Comparison of ENCODE assay signal across 32 cellular contexts in genomic region chr3:73321286-73321685, GRCh38.
"Had no signal": no experiment of that assay in that cellular context is flagged by ENCODE, and none has a peak within 500 bp of the region (broad histone marks: within the 10 kb centered on the region; RNA-seq: fewer than 3 reads in every experiment).

No MANE protein-coding gene starts in this region.

- DNase-seq: activated B cell treated with CpG ODN at 0.5 μM for 24 hours; activated CD4-positive, alpha-beta memory T cell treated with anti-CD3 and anti-CD28 coated beads for 36 hours; activated CD4-positive, alpha-beta T cell treated with anti-CD3 and anti-CD28 coated beads for 4 hours; activated CD4-positive, alpha-beta T cell treated with anti-CD3 and anti-CD28 coated beads, Interleukin-2, amount 10 ng/mL, durations not matched to agents 24 days and 14 days; activated CD4-positive, alpha-beta T cell treated with anti-CD3 and anti-CD28 coated beads, Interleukin-2, amount 50 U/mL, for 1 hour; activated CD4-positive, alpha-beta T cell treated with anti-CD3 and anti-CD28 coated beads, Interleukin-2, amount 50 U/mL, for 4 hours; activated CD4-positive, CD25-positive, alpha-beta regulatory T cell treated with anti-CD3 and anti-CD28 coated beads, Interleukin-2, amount 50 U/mL, for 72 hours; activated CD8-positive, alpha-beta memory T cell treated with anti-CD3 and anti-CD28 coated beads, Interleukin-2, amount 50 U/mL, for 4 hours; activated CD8-positive, alpha-beta T cell treated with anti-CD3 and anti-CD28 coated beads for 36 hours; activated gamma-delta T cell; activated naive CD4-positive, alpha-beta T cell treated with anti-CD3 and anti-CD28 coated beads, Interleukin-2, amount 10 ng/mL, durations not matched to agents 7 days and 5 days; activated naive CD4-positive, alpha-beta T cell treated with Interleukin-2 at 50 U/mL for 16 hours; activated naive CD8-positive, alpha-beta T cell treated with anti-CD3 and anti-CD28 coated beads, Interleukin-2, amount 10 ng/mL, durations not matched to agents 7 days and 5 days; activated naive CD8-positive, alpha-beta T cell treated with anti-CD3 and anti-CD28 coated beads, Interleukin-2, amount 50 U/mL, for 24 hours; activated T-cell treated with anti-CD3 and anti-CD28 coated beads for 4 hours; activated T-cell treated with anti-CD3 and anti-CD28 coated beads, Interleukin-2, amount 50 U/mL, for 1 hour; activated T-cell treated with anti-CD3 and anti-CD28 coated beads, Interleukin-2, amount 50 U/mL, for 4 hours; activated T-cell treated with anti-CD3 and anti-CD28 coated beads, Interleukin-2, amount 50 U/mL, for 72 hours; amygdala; aorta; body of pancreas; brain microvascular endothelial cell; central memory CD4-positive, alpha-beta T cell; T-helper 1 cell; T-helper 2 cell; T-helper 9 cell had no signal

- ATAC-seq: activated CD8-positive, alpha-beta T cell treated with anti-CD3 and anti-CD28 coated beads for 36 hours; activated naive CD8-positive, alpha-beta T cell treated with anti-CD3 and anti-CD28 coated beads, Interleukin-2, amount 50 U/mL, for 24 hours; activated T-cell treated with anti-CD3 and anti-CD28 coated beads, Interleukin-2, amount 50 U/mL, for 4 hours; activated T-cell treated with anti-CD3 and anti-CD28 coated beads, Interleukin-2, amount 50 U/mL, for 72 hours; activated T-helper 17 cell treated with anti-CD3 and anti-CD28 coated beads, Interleukin-2, amount 50 U/mL, for 72 hours; body of pancreas had no signal

- H3K4me1 Mint-ChIP-seq: activated B cell treated with CpG ODN at 0.5 μM for 24 hours; activated CD4-positive, alpha-beta T cell treated with anti-CD3 and anti-CD28 coated beads, Interleukin-2, amount 10 ng/mL, durations not matched to agents 24 days and 14 days; activated naive CD4-positive, alpha-beta T cell treated with anti-CD3 and anti-CD28 coated beads, Interleukin-2, amount 10 ng/mL, durations not matched to agents 7 days and 5 days; activated naive CD4-positive, alpha-beta T cell treated with anti-CD3 and anti-CD28 coated beads, Interleukin-2, amount 50 U/mL, for 24 hours; activated naive CD8-positive, alpha-beta T cell treated with anti-CD3 and anti-CD28 coated beads, Interleukin-2, amount 10 ng/mL, durations not matched to agents 7 days and 5 days; activated naive CD8-positive, alpha-beta T cell treated with anti-CD3 and anti-CD28 coated beads, Interleukin-2, amount 50 U/mL, for 24 hours; activated T-helper 17 cell treated with anti-CD3 and anti-CD28 coated beads, Interleukin-2, amount 50 U/mL, for 72 hours had no signal

- H3K9me3 Mint-ChIP-seq: activated CD4-positive, alpha-beta memory T cell treated with anti-CD3 and anti-CD28 coated beads for 36 hours; activated CD4-positive, alpha-beta T cell treated with anti-CD3 and anti-CD28 coated beads, Interleukin-2, amount 10 ng/mL, durations not matched to agents 24 days and 14 days; activated CD8-positive, alpha-beta T cell treated with anti-CD3 and anti-CD28 coated beads for 36 hours; activated naive CD4-positive, alpha-beta T cell treated with anti-CD3 and anti-CD28 coated beads, Interleukin-2, amount 50 U/mL, for 24 hours; activated naive CD8-positive, alpha-beta T cell treated with anti-CD3 and anti-CD28 coated beads, Interleukin-2, amount 10 ng/mL, durations not matched to agents 7 days and 5 days; activated T-helper 1 cell treated with anti-CD3 and anti-CD28 coated beads, Interleukin-12 subunit alpha, Interleukin-12 subunit beta, Interleukin-2, Interleukin-4 antibody, amounts not matched to agents 30 ng/mL and 10 ng/mL and 1 ng/mL, durations not matched to agents 14 hours and 24 hours and 36 hours; T-helper 1 cell treated with Interleukin-12 subunit alpha and Interleukin-12 subunit beta and Interleukin-4 antibody, amounts not matched to agents 30 μg/mL and 1 μg/mL, for 36 hours; T-helper 2 cell treated with Interferon-gamma antibody and Interleukin-4, amounts not matched to agents 5 μg/mL and 100 μg/mL, for 36 hours had no signal

- H3K4me3 Mint-ChIP-seq: activated B cell treated with CpG ODN at 0.5 μM for 24 hours; activated CD4-positive, alpha-beta memory T cell treated with anti-CD3 and anti-CD28 coated beads for 36 hours; activated CD4-positive, alpha-beta T cell treated with anti-CD3 and anti-CD28 coated beads, Interleukin-2, amount 10 ng/mL, durations not matched to agents 24 days and 14 days; activated CD8-positive, alpha-beta T cell treated with anti-CD3 and anti-CD28 coated beads for 36 hours; activated naive CD4-positive, alpha-beta T cell treated with anti-CD3 and anti-CD28 coated beads, Interleukin-2, amount 10 ng/mL, durations not matched to agents 7 days and 5 days; activated naive CD4-positive, alpha-beta T cell treated with anti-CD3 and anti-CD28 coated beads, Interleukin-2, amount 50 U/mL, for 24 hours; activated naive CD8-positive, alpha-beta T cell; activated naive CD8-positive, alpha-beta T cell treated with anti-CD3 and anti-CD28 coated beads, Interleukin-2, amount 10 ng/mL, durations not matched to agents 7 days and 5 days; activated naive CD8-positive, alpha-beta T cell treated with anti-CD3 and anti-CD28 coated beads, Interleukin-2, amount 50 U/mL, for 24 hours; activated T-cell treated with anti-CD3 and anti-CD28 coated beads, Interleukin-2, amount 50 U/mL, for 4 hours; activated T-cell treated with anti-CD3 and anti-CD28 coated beads, Interleukin-2, amount 50 U/mL, for 72 hours; activated T-helper 1 cell treated with anti-CD3 and anti-CD28 coated beads, Interleukin-12 subunit alpha, Interleukin-12 subunit beta, Interleukin-2, Interleukin-4 antibody, amounts not matched to agents 30 ng/mL and 10 ng/mL and 1 ng/mL, durations not matched to agents 14 hours and 24 hours and 36 hours; activated T-helper 17 cell treated with anti-CD3 and anti-CD28 coated beads, Interleukin-2, amount 50 U/mL, for 72 hours; T-helper 1 cell treated with Interleukin-12 subunit alpha and Interleukin-12 subunit beta and Interleukin-4 antibody, amounts not matched to agents 30 μg/mL and 1 μg/mL, for 36 hours; T-helper 2 cell treated with Interferon-gamma antibody and Interleukin-4, amounts not matched to agents 5 μg/mL and 100 μg/mL, for 36 hours had no signal

- H3K27ac Mint-ChIP-seq: activated B cell treated with CpG ODN at 0.5 μM for 24 hours; activated CD4-positive, alpha-beta memory T cell treated with anti-CD3 and anti-CD28 coated beads for 36 hours; activated CD4-positive, alpha-beta T cell treated with anti-CD3 and anti-CD28 coated beads, Interleukin-2, amount 10 ng/mL, durations not matched to agents 24 days and 14 days; activated CD8-positive, alpha-beta T cell treated with anti-CD3 and anti-CD28 coated beads for 36 hours; activated naive CD4-positive, alpha-beta T cell treated with anti-CD3 and anti-CD28 coated beads, Interleukin-2, amount 10 ng/mL, durations not matched to agents 7 days and 5 days; activated naive CD4-positive, alpha-beta T cell treated with anti-CD3 and anti-CD28 coated beads, Interleukin-2, amount 50 U/mL, for 24 hours; activated naive CD8-positive, alpha-beta T cell; activated naive CD8-positive, alpha-beta T cell treated with anti-CD3 and anti-CD28 coated beads, Interleukin-2, amount 10 ng/mL, durations not matched to agents 7 days and 5 days; activated naive CD8-positive, alpha-beta T cell treated with anti-CD3 and anti-CD28 coated beads, Interleukin-2, amount 50 U/mL, for 24 hours; activated T-cell treated with anti-CD3 and anti-CD28 coated beads, Interleukin-2, amount 50 U/mL, for 72 hours; activated T-helper 1 cell treated with anti-CD3 and anti-CD28 coated beads, Interleukin-12 subunit alpha, Interleukin-12 subunit beta, Interleukin-2, Interleukin-4 antibody, amounts not matched to agents 30 ng/mL and 10 ng/mL and 1 ng/mL, durations not matched to agents 14 hours and 24 hours and 36 hours; activated T-helper 17 cell treated with anti-CD3 and anti-CD28 coated beads, Interleukin-2, amount 50 U/mL, for 72 hours; T-helper 1 cell treated with Interleukin-12 subunit alpha and Interleukin-12 subunit beta and Interleukin-4 antibody, amounts not matched to agents 30 μg/mL and 1 μg/mL, for 36 hours; T-helper 2 cell treated with Interferon-gamma antibody and Interleukin-4, amounts not matched to agents 5 μg/mL and 100 μg/mL, for 36 hours had no signal

- H3K27me3 Mint-ChIP-seq: activated CD4-positive, alpha-beta memory T cell treated with anti-CD3 and anti-CD28 coated beads for 36 hours; activated CD4-positive, alpha-beta T cell treated with anti-CD3 and anti-CD28 coated beads, Interleukin-2, amount 10 ng/mL, durations not matched to agents 24 days and 14 days; activated naive CD4-positive, alpha-beta T cell treated with anti-CD3 and anti-CD28 coated beads, Interleukin-2, amount 10 ng/mL, durations not matched to agents 7 days and 5 days; activated naive CD8-positive, alpha-beta T cell treated with anti-CD3 and anti-CD28 coated beads, Interleukin-2, amount 50 U/mL, for 24 hours had no signal

- H3K36me3 Mint-ChIP-seq: activated CD4-positive, alpha-beta memory T cell treated with anti-CD3 and anti-CD28 coated beads for 36 hours; activated naive CD4-positive, alpha-beta T cell treated with anti-CD3 and anti-CD28 coated beads, Interleukin-2, amount 10 ng/mL, durations not matched to agents 7 days and 5 days; activated naive CD4-positive, alpha-beta T cell treated with anti-CD3 and anti-CD28 coated beads, Interleukin-2, amount 50 U/mL, for 24 hours; activated naive CD8-positive, alpha-beta T cell; activated naive CD8-positive, alpha-beta T cell treated with anti-CD3 and anti-CD28 coated beads, Interleukin-2, amount 10 ng/mL, durations not matched to agents 7 days and 5 days had no signal
